In genomic region chr1:161390559-161390858, GRCh38 we compare ENCODE assay signal across 8 cellular contexts. TPM values are rescaled to one million over a fixed set of nuclear protein-coding genes. Genes with fewer than 3 reads are reported as not detected.
DNase-seq lines count a peak whose midpoint lies in the region; ATAC-seq, FAIRE-seq and TF ChIP-seq lines count a peak whose summit lies in the region.

No MANE protein-coding gene starts in this region.

- peak overlapping the region; percentile 88 for H3K4me3 Mint-ChIP-seq in endodermal cell

- DNase-seq in NCI-H2107 treated with DMSO at 0.1 percent for 48 hours (lab: John Stamatoyannopoulos, UW; ENCODE audit: unreplicated experiment), result peak; percentile 16
- DNase-seq in NCI-H2107 (lab: John Stamatoyannopoulos, UW), result no peak
- no peak for DNase-seq in NT2/D1 (ENCODE audit: low read depth, low spot score)
- DNase-seq in endodermal cell, result no peak
- DNase-seq in pancreas, result no peak

- H3K9me3 ChIP-seq in NT2/D1 (ENCODE audit: insufficient read depth, low read length), result no peaks in the 10 kb centered on the region
- no peaks in the 10 kb centered on the region for H3K9me3 ChIP-seq in endodermal cell (ENCODE audit: control insufficient read depth, low read length)
- no peaks in the 10 kb centered on the region for H3K9me3 ChIP-seq in pancreas

- H3K27ac ChIP-seq in endodermal cell (ENCODE audit: low read depth, low read length) (no peak overlapping the region), pancreas (peak overlapping the region in 3 of 4 donors; percentile 52 to 63 (median 62))

- peaks cover 4% of the 10 kb centered on the region for H3K4me1 Mint-ChIP-seq in endodermal cell

- intact Hi-C loops in pancreas (cut with DNase I), result no loop called here

- 12% methylated on average over 13 of the region's 13 CpGs; no CpG with 5 or more reads in 1 of the 2 experiments for WGBS in endodermal cell (ENCODE audit: insufficient coverage in 1 of 2, insufficient read length in 1 of 2), 2 experiments
- 7 to 8% methylated on average over 13 of the region's 13 CpGs for WGBS in pancreas, 2 donors

- H3K9ac ChIP-seq in NT2/D1 (ENCODE audit: insufficient read length, low read depth), result peak overlapping the region; percentile 94
- peak overlapping the region; percentile 62 for H3K9ac ChIP-seq in endodermal cell (ENCODE audit: extremely low read depth, low read length, poor library complexity, severe bottlenecking)

- TF ChIP-seq CTCF in endodermal cell (conservative IDR thresholded peaks at IDR 0.05), result no peak
- TF ChIP-seq CTCF in pancreas (IDR thresholded peaks at IDR 0.05), result no peak

- H3K36me3 Mint-ChIP-seq in endodermal cell (ENCODE audit: low read depth), result no peaks in the 10 kb centered on the region

- ATAC-seq in pancreas (peak in 1 of 4 donors; percentile 0), GM21367 (IDR thresholded peaks at IDR 0.05; ENCODE audit: unreplicated experiment) (no peak), HG02840 (IDR thresholded peaks at IDR 0.05; ENCODE audit: low FRiP score, unreplicated experiment) (no peak), GM21360 (IDR thresholded peaks at IDR 0.05; ENCODE audit: unreplicated experiment) (no peak)

- H3K27me3 ChIP-seq in NT2/D1 (ENCODE audit: insufficient read depth, insufficient read length) (peaks cover 9% of the 10 kb centered on the region), endodermal cell (ENCODE audit: control insufficient read depth, insufficient read depth, low read length, poor library complexity, severe bottlenecking) (no peaks in the 10 kb centered on the region), pancreas (no peaks in the 10 kb centered on the region)

- H3K9me3 Mint-ChIP-seq in endodermal cell, result no peaks in the 10 kb centered on the region

- FAIRE-seq in pancreas (lab: Jason Lieb, UNC), result no peak

- H3K36me3 ChIP-seq in NT2/D1 (ENCODE audit: insufficient read depth, insufficient read length, low read length) (no peaks in the 10 kb centered on the region), endodermal cell (ENCODE audit: control insufficient read depth, insufficient read depth, low read length) (no peaks in the 10 kb centered on the region), pancreas (no peaks in the 10 kb centered on the region)

- peaks cover 7% of the 10 kb centered on the region for H3K27me3 Mint-ChIP-seq in endodermal cell (ENCODE audit: insufficient read depth)

- no peaks in the 10 kb centered on the region for H3K4me1 ChIP-seq in NT2/D1 (ENCODE audit: insufficient read depth, insufficient read length)
- no peaks in the 10 kb centered on the region for H3K4me1 ChIP-seq in endodermal cell (ENCODE audit: control insufficient read depth, insufficient read depth, low read length)
- peaks cover 0 to 9% (median 6%) of the 10 kb centered on the region in 3 donors for H3K4me1 ChIP-seq in pancreas

- H3K4me3 ChIP-seq in NT2/D1 (ENCODE audit: insufficient read length, low read depth) (peak overlapping the region; percentile 92), endodermal cell (ENCODE audit: low read length) (peak overlapping the region; percentile 90), pancreas (peak overlapping the region; percentile 18 to 61 (median 47))

- H3K27ac Mint-ChIP-seq in endodermal cell, result peak overlapping the region; percentile 93

RNA-seq across cellular contexts. Expression of gene CFAP126, which starts 22.8 kb away (rescaled TPM):
- total RNA-seq in endodermal cell, result 1 to 10 TPM in 1 of 2 donors, under 1 TPM in 1; 0.86 to 1.2 TPM
- polyA plus RNA-seq in endodermal cell (2013, experiment 1 of 2), result 0.32 TPM
- polyA plus RNA-seq in endodermal cell (2013, experiment 2 of 2), result not detected
- under 1 TPM in 1 of 6 donors, not detected in 5; 0.47 TPM for total RNA-seq in pancreas
- polyA plus RNA-seq in pancreas, result under 1 TPM; 0.34 to 0.87 TPM
